In genomic region chr1:168726719-168727118, GRCh38 we compare ENCODE assay signal across 14 cellular contexts. TPM values are rescaled to one million over a fixed set of nuclear protein-coding genes. Genes with fewer than 3 reads are reported as not detected.
"Had no signal": no experiment of that assay in that cellular context is flagged by ENCODE, and none has a peak within 500 bp of the region (broad histone marks: within the 10 kb centered on the region; RNA-seq: fewer than 3 reads in every experiment).

No MANE protein-coding gene starts in this region.

- H3K36me3 ChIP-seq: suprapubic skin had no signal

- DNase-seq: activated CD4-positive, CD25-positive, alpha-beta regulatory T cell; activated T-cell treated with anti-CD3 and anti-CD28 coated beads, Interleukin-2, amount 50 U/mL, for 1 hour; amniotic stem cell; cerebellar nuclear complex; effector memory CD8-positive, alpha-beta T cell; immature natural killer cell; naive thymus-derived CD4-positive, alpha-beta T cell; T-helper 17 cell had no signal

- H3K9me3 ChIP-seq: suprapubic skin had no signal

- FAIRE-seq: TTC549 had no signal

- H3K27ac ChIP-seq: suprapubic skin had no signal

- H3K4me3 ChIP-seq: skin epidermis, suprapubic skin had no signal

- ATAC-seq: effector memory CD8-positive, alpha-beta T cell; naive thymus-derived CD4-positive, alpha-beta T cell; stimulated activated effector memory CD8-positive, alpha-beta T cell treated with anti-CD3 and anti-CD28 coated beads, Interleukin-12 subunit alpha, Interleukin-12 subunit beta, amount 100 ng/mL, for 72 hours; T-helper 17 cell had no signal

- H3K27me3 ChIP-seq: suprapubic skin had no signal

RNA-seq across cellular contexts. Expression of gene DPT, which starts 2.3 kb away (rescaled TPM):
- total RNA-seq: epithelial cell of proximal tubule; lung microvascular endothelial cell; naive thymus-derived CD4-positive, alpha-beta T cell; T-helper 17 cell had no signal
- polyA plus RNA-seq: immature natural killer cell; naive thymus-derived CD4-positive, alpha-beta T cell had no signal
